ENCODE assay signal across 8 cellular contexts in genomic region chr9:75891277-75892167, GRCh38. TPM values are rescaled to one million over a fixed set of nuclear protein-coding genes. Genes with fewer than 3 reads are reported as not detected.
DNase-seq lines count a peak whose midpoint lies in the region; ATAC-seq, FAIRE-seq and TF ChIP-seq lines count a peak whose summit lies in the region.

No MANE protein-coding gene starts in this region.

- H3K9me3 Mint-ChIP-seq in activated naive CD4-positive, alpha-beta T cell treated with anti-CD3 and anti-CD28 coated beads, Interleukin-2, amount 50 U/mL, for 72 hours = no peaks in the 10 kb centered on the region

- intact Hi-C loops in heart left ventricle (cut with DNase I) (loop anchor here in 2 of 10 donors (10.0 kb wide), 2 partner anchors 403 to 413 kb away; no protein-coding TSS in a partner anchor), pancreas (cut with DNase I) (no loop called here)

- H3K4me1 ChIP-seq in heart left ventricle (peaks cover 0 to 37% (median 18%) of the 10 kb centered on the region in 12 donors), pancreas (peaks cover 0 to 5% (median 0%) of the 10 kb centered on the region in 3 donors)

- H3K9me3 ChIP-seq in KOPT-K1 (ENCODE audit: insufficient read depth, low read length, poor library complexity, severe bottlenecking) (no peaks in the 10 kb centered on the region), heart left ventricle (no peaks in the 10 kb centered on the region), pancreas (no peaks in the 10 kb centered on the region)

- peaks cover 0 to 5% of the 10 kb centered on the region in 2 donors for H3K36me3 Mint-ChIP-seq in activated naive CD4-positive, alpha-beta T cell treated with anti-CD3 and anti-CD28 coated beads, Interleukin-2, amount 50 U/mL, for 72 hours

- DNase-seq in COLO668 (lab: John Stamatoyannopoulos, UW; ENCODE audit: unreplicated experiment) (peak; percentile 27), heart left ventricle (peak; percentile 19 to 72 (median 39)), pancreas (peak; percentile 13 to 79 (median 38)), NCI-H2196 treated with DMSO at 0.1 percent for 48 hours (lab: John Stamatoyannopoulos, UW; ENCODE audit: unreplicated experiment) (no peak), NCI-H1436 treated with DMSO at 0.1 percent for 48 hours (lab: John Stamatoyannopoulos, UW) (no peak)
- DNase-seq in activated naive CD4-positive, alpha-beta T cell treated with anti-CD3 and anti-CD28 coated beads, Interleukin-2, amount 50 U/mL, for 72 hours (ENCODE audit: low spot score in 2 of 2) = peak in 1 of 2 donors; percentile 60

- H3K36me3 ChIP-seq in KOPT-K1 (ENCODE audit: insufficient read depth, low read length) = no peaks in the 10 kb centered on the region
- H3K36me3 ChIP-seq in heart left ventricle = no peaks in the 10 kb centered on the region
- no peaks in the 10 kb centered on the region for H3K36me3 ChIP-seq in pancreas

- H3K27ac Mint-ChIP-seq in activated naive CD4-positive, alpha-beta T cell treated with anti-CD3 and anti-CD28 coated beads, Interleukin-2, amount 50 U/mL, for 72 hours = peak overlapping the region; percentile 13 to 76

- ATAC-seq in activated naive CD4-positive, alpha-beta T cell treated with anti-CD3 and anti-CD28 coated beads, Interleukin-2, amount 50 U/mL, for 72 hours = peak; percentile 33 to 43
- ATAC-seq in heart left ventricle = peak in 2 of 4 donors; percentile 2 to 22
- ATAC-seq in pancreas = peak; percentile 6 to 19 (median 12)
- no peak for ATAC-seq in GM18861 (IDR thresholded peaks at IDR 0.05; ENCODE audit: unreplicated experiment)

- peaks cover 0 to 10% (median 0%) of the 10 kb centered on the region in 9 donors for H3K27me3 ChIP-seq in heart left ventricle
- H3K27me3 ChIP-seq in pancreas = no peaks in the 10 kb centered on the region

- no peak for FAIRE-seq in pancreas (lab: Jason Lieb, UNC)

- TF ChIP-seq CTCF in heart left ventricle (IDR thresholded peaks at IDR 0.05) (no peak), pancreas (IDR thresholded peaks at IDR 0.05) (no peak)

- H3K27ac ChIP-seq in KOPT-K1 (ENCODE audit: low read depth, low read length, poor library complexity, severe bottlenecking) (peak overlapping the region; percentile 57), heart left ventricle (peak overlapping the region; percentile 56 to 89 (median 84)), pancreas (peak overlapping the region; percentile 66 to 88 (median 74))

- H3K4me3 ChIP-seq in heart left ventricle (peak overlapping the region; percentile 67 to 96 (median 84)), pancreas (peak overlapping the region; percentile 79 to 95 (median 86))

- WGBS in heart left ventricle, 4 donors = 0 to 1% (median 1%) methylated on average over 51 to 56 of the region's 56 CpGs
- WGBS in pancreas, 2 donors = 0% methylated on average over 55 to 56 of the region's 56 CpGs

- no peak for TF ChIP-seq POLR2A in heart left ventricle (IDR thresholded peaks at IDR 0.05)

RNA-seq across cellular contexts. Expression of gene PCSK5, which starts 1.0 kb away (rescaled TPM):
- total RNA-seq in activated naive CD4-positive, alpha-beta T cell treated with anti-CD3 and anti-CD28 coated beads, Interleukin-2, amount 50 U/mL, for 72 hours = 1 to 10 TPM; 1.6 to 6.3 TPM
- total RNA-seq in heart left ventricle (10 to 100 TPM in 1 of 9 donors, 1 to 10 TPM in 8; 3.9 to 13.6 (median 6.0) TPM), pancreas (10 to 100 TPM in 1 of 6 donors, 1 to 10 TPM in 5; 3.9 to 10.3 (median 4.8) TPM)
- polyA plus RNA-seq in heart left ventricle (1 to 10 TPM; 1.3 to 1.9 TPM), pancreas (1 to 10 TPM in 1 of 2 donors, under 1 TPM in 1; 0.99 to 1.5 TPM)

Comparison
In these comparisons a context has a peak if more than half of its experiments do, and no peak if none do; other contexts are left out.
1. DNase-seq: peak in COLO668 (single experiment), heart left ventricle (5 of 5) and pancreas (6 of 6); none in NCI-H2196 treated with DMSO at 0.1 percent for 48 hours (single experiment) and NCI-H1436 treated with DMSO at 0.1 percent for 48 hours (single experiment).
2. Peak in every context shown above with its lines, with median percentiles within 50 percentile points of each other: H3K27ac ChIP-seq.